In the genomic region with DNA sequence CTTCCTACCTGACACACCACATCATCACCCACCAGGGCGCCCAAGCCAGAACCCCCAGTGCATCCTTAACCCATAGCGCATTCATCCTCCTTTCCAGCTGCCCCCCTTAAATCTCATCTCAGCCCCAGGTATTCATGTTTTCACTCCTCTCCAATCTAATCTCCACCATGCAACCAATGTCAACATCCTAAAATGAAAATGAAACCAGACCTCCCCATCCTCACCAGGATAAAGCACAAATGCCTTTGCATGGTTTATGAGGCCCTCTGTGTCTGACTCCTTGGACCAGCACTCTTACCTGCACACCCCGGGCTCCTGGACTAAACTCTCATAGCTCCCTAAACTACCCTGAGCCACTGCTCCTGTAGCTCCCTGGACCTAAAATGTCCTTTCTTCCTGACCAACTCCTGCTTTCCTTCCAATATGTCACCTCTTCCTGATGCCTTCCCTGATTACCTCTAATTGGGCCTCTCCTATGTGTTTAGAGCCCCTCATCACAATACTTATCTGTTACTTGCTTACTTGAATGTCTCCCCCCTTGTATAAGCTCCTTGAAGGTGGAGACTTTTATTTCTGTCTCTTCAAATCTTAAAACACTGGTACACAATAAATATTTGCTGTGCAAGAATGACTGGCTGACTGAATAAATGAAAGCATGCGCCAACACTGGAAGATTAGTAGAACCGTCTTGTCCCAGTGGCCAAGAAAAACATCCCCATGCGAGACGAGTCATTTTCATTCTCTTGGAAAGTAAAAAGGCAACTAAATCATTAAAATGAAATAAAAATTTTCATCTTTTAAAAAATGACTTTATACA, we compare ENCODE assay signal across 18 cellular contexts.
DNase-seq lines count a peak whose midpoint lies in the region; ATAC-seq, FAIRE-seq and TF ChIP-seq lines count a peak whose summit lies in the region.
"Had no signal": no experiment of that assay in that cellular context is flagged by ENCODE, and none has a peak within 500 bp of the region (broad histone marks: within the 10 kb centered on the region; RNA-seq: fewer than 3 reads in every experiment).

No MANE protein-coding gene starts in this region.

- BruUV-seq in mammary epithelial cell (replicated peaks; lab: Mats Ljungman, UMichigan) = no TSS peak

- H3K23me2 ChIP-seq in H1 (ENCODE audit: low read depth, low read length) = no peaks in the 10 kb centered on the region

- H3K4me2 ChIP-seq in H1 (ENCODE audit: insufficient read depth in 1 of 2, low read depth in 2 of 2, low read length in 2 of 2) (no peak overlapping the region), mammary epithelial cell (ENCODE audit: insufficient read depth, low read depth, low read length) (no peak overlapping the region)

- H2BK12ac ChIP-seq in H1 (ENCODE audit: low read depth, low read length) = no peak overlapping the region

- H3K4me3 ChIP-seq in H1 (ENCODE audit: extremely low read depth in 1 of 4, insufficient read depth in 2 of 4, low read depth in 3 of 4, low read length in 4 of 4) = no peak overlapping the region
- H3K4me3 ChIP-seq in mammary epithelial cell (replicated peaks in 1 of 3; ENCODE audit: insufficient read depth in 1 of 3, low read depth in 2 of 3, low read length in 3 of 3) = no peak overlapping the region
- H3K4me3 ChIP-seq: right atrium auricular region, stomach had no signal

- H4K20me1 ChIP-seq in H1 (replicated peaks in 1 of 2; ENCODE audit: control insufficient read depth in 1 of 2, insufficient read depth in 2 of 2, low read length in 2 of 2) (peaks cover under 1 to 3% of the 10 kb centered on the region in 2 experiments), mammary epithelial cell (ENCODE audit: insufficient read depth, low read length) (no peaks in the 10 kb centered on the region)

- intact Hi-C loops in activated B cell treated with CpG ODN at 0.5 μM for 24 hours (cut with micrococcal nuclease) = loop anchor here (1.0 to 10.0 kb wide), 12 partner anchors 10 to 641 kb away; a partner anchor contains a TSS
- intact Hi-C loops in mammary epithelial cell (cut with micrococcal nuclease) = no loop called here

- in situ Hi-C loops in mammary epithelial cell (cut with MboI; ENCODE audit: low sequenced_read_pairs in 2 of 2) = no loop called here

- H3K79me2 ChIP-seq in H1 (ENCODE audit: control insufficient read depth in 1 of 2, insufficient read depth in 2 of 2, low read length in 2 of 2) = 0 out of 4 replicates have a peak, but pooled peaks cover 0 to 2% of the 10 kb centered on the region in 2 experiments
- H3K79me2 ChIP-seq in mammary epithelial cell (ENCODE audit: insufficient read depth, low read length) = no peaks in the 10 kb centered on the region

- H2AK5ac ChIP-seq in H1 (ENCODE audit: low read depth, low read length) = no peak overlapping the region

- H4K91ac ChIP-seq in H1 (replicated peaks; ENCODE audit: insufficient read length, low read length) = no peak overlapping the region

- H3K9me3 ChIP-seq in H1 (ENCODE audit: insufficient read depth in 2 of 2, low read depth in 1 of 2, low read length in 1 of 2) = no peaks in the 10 kb centered on the region
- H3K9me3 ChIP-seq in mammary epithelial cell (replicated peaks; ENCODE audit: insufficient read depth, low read length) = no peaks in the 10 kb centered on the region
- H3K9me3 ChIP-seq: right atrium auricular region, stomach had no signal

- peak overlapping the region; percentile 12 for H3K4me3 Mint-ChIP-seq in activated B cell treated with CpG ODN at 0.5 μM for 24 hours
- peak overlapping the region; percentile 40 to 77 for H3K4me3 Mint-ChIP-seq in stimulated activated naive CD8-positive, alpha-beta T cell treated with anti-CD3 and anti-CD28 coated beads, Interleukin-15, amount 100 ng/mL, for 72 hours

- dilution Hi-C loops in mammary epithelial cell (cut with HindIII; ENCODE audit: low sequenced_read_pairs) = no loop called here

- no peaks in the 10 kb centered on the region for H3K27me3 Mint-ChIP-seq in activated B cell treated with CpG ODN at 0.5 μM for 24 hours
- no peaks in the 10 kb centered on the region for H3K27me3 Mint-ChIP-seq in stimulated activated naive CD8-positive, alpha-beta T cell treated with anti-CD3 and anti-CD28 coated beads, Interleukin-15, amount 100 ng/mL, for 72 hours
- H3K27me3 Mint-ChIP-seq: naive B cell had no signal

- peak overlapping the region; percentile 26; the same call in 1 of the 2 replicates for H2BK5ac ChIP-seq in H1 (ENCODE audit: low read depth, low read length)

- no peak overlapping the region for H3K14ac ChIP-seq in H1 (ENCODE audit: insufficient read length)

- no peak for TF ChIP-seq POLR2A in H1 (IDR thresholded peaks at IDR 0.05; ENCODE audit: control extremely low read depth in 1 of 2, low read depth in 2 of 2, low read length in 2 of 2)

- H3K36me3 ChIP-seq in H1 (ENCODE audit: control insufficient read depth in 2 of 4, insufficient read depth in 4 of 4, low read length in 3 of 4) = no peaks in the 10 kb centered on the region
- H3K36me3 ChIP-seq in mammary epithelial cell (ENCODE audit: insufficient read depth, low read length) = no peaks in the 10 kb centered on the region
- H3K36me3 ChIP-seq: right atrium auricular region, stomach had no signal

- H2BK20ac ChIP-seq in H1 (ENCODE audit: low read length) = no peak overlapping the region

- DNase-seq in activated naive CD4-positive, alpha-beta T cell treated with anti-CD3 and anti-CD28 coated beads, Interleukin-2, amount 50 U/mL, for 72 hours (ENCODE audit: low spot score in 2 of 2) = no peak
- DNase-seq in activated naive CD4-positive, alpha-beta T cell treated with Interleukin-2 at 50 U/mL for 16 hours = no peak
- DNase-seq in activated B cell treated with CpG ODN at 0.5 μM for 24 hours (no peak), H1 (ENCODE audit: low read depth in 1 of 2, low spot score in 2 of 2) (no peak), mammary epithelial cell (no peak)
- no peak for DNase-seq in stimulated activated naive CD8-positive, alpha-beta T cell treated with anti-CD3 and anti-CD28 coated beads, Interleukin-15, amount 100 ng/mL, for 72 hours
- DNase-seq: anterior cingulate cortex; effector CD8-positive, alpha-beta T cell; naive B cell; NCI-H1436; NCI-H524; RPMI8226; stimulated activated CD4-positive, alpha-beta T cell treated with anti-CD3 and anti-CD28 coated beads, Interleukin-4, amount 100 ng/mL, for 4 hours; stomach; T1000 had no signal

- no peak overlapping the region for H3K9ac ChIP-seq in H1 (replicated peaks in 1 of 4; ENCODE audit: extremely low read depth in 1 of 4, low read depth in 3 of 4, low read length in 3 of 4)
- H3K9ac ChIP-seq in mammary epithelial cell (ENCODE audit: insufficient read depth, low read length) = no peak overlapping the region

- H3K27ac Mint-ChIP-seq in activated naive CD4-positive, alpha-beta T cell treated with anti-CD3 and anti-CD28 coated beads, Interleukin-2, amount 50 U/mL, for 72 hours = peak overlapping the region; percentile 23 to 74
- peak overlapping the region; percentile 94 for H3K27ac Mint-ChIP-seq in activated B cell treated with CpG ODN at 0.5 μM for 24 hours
- H3K27ac Mint-ChIP-seq in stimulated activated naive CD8-positive, alpha-beta T cell treated with anti-CD3 and anti-CD28 coated beads, Interleukin-15, amount 100 ng/mL, for 72 hours = peak overlapping the region; percentile 98 to 99

- H3K4me1 Mint-ChIP-seq in activated B cell treated with CpG ODN at 0.5 μM for 24 hours = peaks cover 75% of the 10 kb centered on the region
- peaks cover 53% of the 10 kb centered on the region for H3K4me1 Mint-ChIP-seq in stimulated activated naive CD8-positive, alpha-beta T cell treated with anti-CD3 and anti-CD28 coated beads, Interleukin-15, amount 100 ng/mL, for 72 hours

- H3K56ac ChIP-seq in H1 (replicated peaks; ENCODE audit: insufficient read length, low read depth, low read length) = no peak overlapping the region

- H4K8ac ChIP-seq in H1 (ENCODE audit: extremely low read depth, insufficient read depth, low read length) = no peak overlapping the region

- no peaks in the 10 kb centered on the region for H3K9me3 Mint-ChIP-seq in activated naive CD4-positive, alpha-beta T cell treated with anti-CD3 and anti-CD28 coated beads, Interleukin-2, amount 50 U/mL, for 72 hours
- H3K9me3 Mint-ChIP-seq in activated B cell treated with CpG ODN at 0.5 μM for 24 hours = no peaks in the 10 kb centered on the region
- no peaks in the 10 kb centered on the region for H3K9me3 Mint-ChIP-seq in stimulated activated naive CD8-positive, alpha-beta T cell treated with anti-CD3 and anti-CD28 coated beads, Interleukin-15, amount 100 ng/mL, for 72 hours

- no peak overlapping the region for H3K4ac ChIP-seq in H1 (replicated peaks; ENCODE audit: insufficient read length, low read depth, low read length)

- no peak overlapping the region for H2BK15ac ChIP-seq in H1 (ENCODE audit: low read length)

- 0 out of 2 replicates have a peak, but pooled peaks cover 2% of the 10 kb centered on the region for H3K79me1 ChIP-seq in H1 (ENCODE audit: low read depth, low read length)

- H3K36me3 Mint-ChIP-seq in activated naive CD4-positive, alpha-beta T cell treated with anti-CD3 and anti-CD28 coated beads, Interleukin-2, amount 50 U/mL, for 72 hours = peaks cover 0 to 6% of the 10 kb centered on the region in 2 donors
- no peaks in the 10 kb centered on the region for H3K36me3 Mint-ChIP-seq in activated B cell treated with CpG ODN at 0.5 μM for 24 hours (ENCODE audit: low read depth)
- H3K36me3 Mint-ChIP-seq: naive B cell had no signal

- TF ChIP-seq CTCF in activated B cell treated with CpG ODN at 0.5 μM for 24 hours (IDR thresholded peaks at IDR 0.05) = no peak
- TF ChIP-seq CTCF in H1 (IDR thresholded peaks at IDR 0.05; ENCODE audit: control extremely low read depth in 1 of 3, insufficient read depth in 1 of 3, low read depth in 1 of 3, low read length in 3 of 3) = no peak
- no peak for TF ChIP-seq CTCF in mammary epithelial cell (conservative IDR thresholded peaks at IDR 0.05 in 1 of 2, IDR thresholded peaks at IDR 0.05 in 1 of 2; ENCODE audit: extremely low read depth in 1 of 2, insufficient read depth in 1 of 2, low read depth in 1 of 2, low read length in 2 of 2)

- 88% methylated on average over 7 of the region's 7 CpGs; no CpG with 5 or more reads in 1 of the 2 experiments for WGBS in H1 (ENCODE audit: extremely low coverage in 1 of 2, insufficient coverage in 1 of 2, insufficient read length in 1 of 2, insufficient replicate concordance in 2 of 2, low coverage in 1 of 2, low lambda C conversion rate in 2 of 2, missing lambda C conversion rate in 1 of 2), 2 experiments
- WGBS in mammary epithelial cell (ENCODE audit: low coverage, missing lambda C conversion rate) = 85% methylated on average over 6 of the region's 7 CpGs

- no peak for ATAC-seq in activated naive CD4-positive, alpha-beta T cell treated with anti-CD3 and anti-CD28 coated beads, Interleukin-2, amount 50 U/mL, for 72 hours
- ATAC-seq in activated B cell treated with CpG ODN at 0.5 μM for 24 hours (ENCODE audit: low read depth) = no peak
- peak; percentile 29 for ATAC-seq in stimulated activated naive CD8-positive, alpha-beta T cell treated with anti-CD3 and anti-CD28 coated beads, Interleukin-15, amount 100 ng/mL, for 72 hours
- no peak for ATAC-seq in HG03039 (IDR thresholded peaks at IDR 0.05; ENCODE audit: unreplicated experiment)
- ATAC-seq in HG03571 (IDR thresholded peaks at IDR 0.05; ENCODE audit: unreplicated experiment) = no peak

- TF ChIP-seq RAD21 in H1 (IDR thresholded peaks at IDR 0.05 in 1 of 2, conservative IDR thresholded peaks at IDR 0.05 in 1 of 2; ENCODE audit: low read depth in 2 of 2, low read length in 2 of 2) = no peak

- H2BK120ac ChIP-seq in H1 (replicated peaks; ENCODE audit: low read depth, low read length) = no peak overlapping the region

- no peak for TF ChIP-seq EP300 in H1 (IDR thresholded peaks at IDR 0.05; ENCODE audit: borderline replicate concordance in 1 of 2, low read depth in 2 of 2, low read length in 2 of 2)

- H2AFZ ChIP-seq in H1 (ENCODE audit: low read length) (no peak overlapping the region), mammary epithelial cell (ENCODE audit: low read depth, low read length) (no peak overlapping the region)

- no peak overlapping the region for H4K5ac ChIP-seq in H1 (ENCODE audit: insufficient read length, low read depth, low read length)

- no peak overlapping the region for H3K23ac ChIP-seq in H1 (ENCODE audit: insufficient read length)

- H3K27ac ChIP-seq in H1 (ENCODE audit: low read depth, low read length) (no peak overlapping the region), mammary epithelial cell (ENCODE audit: insufficient read depth, low read depth, low read length) (no peak overlapping the region)
- H3K27ac ChIP-seq: right atrium auricular region, stomach had no signal

- H3K4me1 ChIP-seq in H1 (replicated peaks in 1 of 4; ENCODE audit: control insufficient read depth in 3 of 4, insufficient read depth in 4 of 4, low read length in 3 of 4) (no peaks in the 10 kb centered on the region; a peak in 1 of 7 replicates), mammary epithelial cell (ENCODE audit: insufficient read depth, low read length) (peaks cover 24% of the 10 kb centered on the region)

- POLR2A ChIA-PET in activated B cell treated with CpG ODN at 0.5 μM for 24 hours (lab: Charles Lee) = interaction anchor here (0.7 to 4.7 kb wide), 11 partner anchors 9 to 457 kb away, joined by 3 to 53 read pairs (median 6); a partner anchor contains a TSS
- POLR2A ChIA-PET in H1 (lab: Charles Lee; ENCODE audit: partially characterized antibody) = no interaction called here

- no peak overlapping the region for H3K18ac ChIP-seq in H1 (ENCODE audit: extremely low read depth, low read length)

- no peak for FAIRE-seq in H1 (lab: Jason Lieb, UNC)

- CTCF ChIA-PET in activated B cell treated with CpG ODN at 0.5 μM for 24 hours (lab: Charles Lee) (interaction anchor here (0.8 to 3.6 kb wide), 6 partner anchors 10 to 446 kb away, joined by 3 to 14 read pairs (median 4); a partner anchor contains a TSS), H1 (lab: Charles Lee; ENCODE audit: partially characterized antibody) (interaction anchor here (1.0 to 4.9 kb wide), 5 partner anchors 8 to 132 kb away, joined by 3 to 31 read pairs (median 4); no protein-coding TSS in a partner anchor), mammary epithelial cell (lab: Charles Lee; ENCODE audit: low non-redundant PET) (no interaction called here)

- no peaks in the 10 kb centered on the region for H3K27me3 ChIP-seq in H1 (replicated peaks in 1 of 4; ENCODE audit: control insufficient read depth in 3 of 4, extremely low read depth in 1 of 4, insufficient read depth in 3 of 4, low read length in 3 of 4)
- H3K27me3 ChIP-seq in mammary epithelial cell (ENCODE audit: insufficient read depth, low read length) = no peaks in the 10 kb centered on the region
- H3K27me3 ChIP-seq: right atrium auricular region, stomach had no signal

Comparison
In these comparisons a context has a peak if more than half of its experiments do, and no peak if none do; other contexts are left out.
1. H3K27ac Mint-ChIP-seq: peak in every context shown above with its lines; median percentile 98 in stimulated activated naive CD8-positive, alpha-beta T cell treated with anti-CD3 and anti-CD28 coated beads, Interleukin-15, amount 100 ng/mL, for 72 hours; 94 in activated B cell treated with CpG ODN at 0.5 μM for 24 hours; 48 in activated naive CD4-positive, alpha-beta T cell treated with anti-CD3 and anti-CD28 coated beads, Interleukin-2, amount 50 U/mL, for 72 hours.